Comparison of ENCODE assay signal across 23 cellular contexts in the genomic region with DNA sequence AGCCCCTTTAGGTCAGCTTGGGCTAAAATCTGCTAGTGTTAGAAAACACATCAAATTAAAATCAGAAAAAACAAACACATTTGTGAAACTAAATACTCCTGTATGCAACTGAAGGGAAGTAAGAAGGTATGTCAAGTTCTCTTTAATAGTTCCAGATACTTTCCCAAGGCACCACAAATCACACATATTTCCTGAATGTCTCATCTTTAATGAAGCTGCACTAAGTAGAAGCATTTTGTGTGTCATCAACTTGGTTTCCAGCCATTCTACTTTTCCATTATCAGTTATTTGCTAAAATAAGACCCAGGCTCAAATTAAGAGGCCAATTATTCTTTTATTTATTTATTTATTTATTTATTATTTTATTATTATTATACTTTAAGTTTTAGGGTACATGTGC. TPM values are rescaled to one million over a fixed set of nuclear protein-coding genes. Genes with fewer than 3 reads are reported as not detected.
A peak's percentile ranks its signal among the peaks of the same experiment; 100 is the strongest.
DNase-seq lines count a peak whose midpoint lies in the region; ATAC-seq and TF ChIP-seq lines count a peak whose summit lies in the region.
"Had no signal": no experiment of that assay in that cellular context is flagged by ENCODE, and none has a peak within 500 bp of the region (broad histone marks: within the 10 kb centered on the region; RNA-seq: fewer than 3 reads in every experiment).

No MANE protein-coding gene starts in this region.

- H3K27ac Mint-ChIP-seq in HFFc6 (peak overlapping the region; percentile 3; the same call in 1 of the 2 replicates), WTC11 (no peak overlapping the region)
- no peak overlapping the region for H3K27ac Mint-ChIP-seq in naive thymus-derived CD8-positive, alpha-beta T cell
- H3K27ac Mint-ChIP-seq: activated naive CD8-positive, alpha-beta T cell; CD8-positive, alpha-beta memory T cell; stimulated activated naive CD8-positive, alpha-beta T cell treated with anti-CD3 and anti-CD28 coated beads, Interleukin-15, Interleukin-2, amounts not matched to agents 100 ng/mL and 50 ng/mL, for 24 hours; type B pancreatic cell had no signal

- H3K4me3 Mint-ChIP-seq in HFFc6 (no peak overlapping the region), WTC11 (no peak overlapping the region)
- no peak overlapping the region for H3K4me3 Mint-ChIP-seq in naive thymus-derived CD8-positive, alpha-beta T cell
- H3K4me3 Mint-ChIP-seq: activated naive CD8-positive, alpha-beta T cell; CD8-positive, alpha-beta memory T cell; neural crest cell; stimulated activated naive CD8-positive, alpha-beta T cell treated with anti-CD3 and anti-CD28 coated beads, Interleukin-15, Interleukin-2, amounts not matched to agents 100 ng/mL and 50 ng/mL, for 24 hours; type B pancreatic cell had no signal

- no peaks in the 10 kb centered on the region for H3K9me3 ChIP-seq in gastrocnemius medialis
- H3K9me3 ChIP-seq: A549 had no signal

- CTCF ChIA-PET in WTC11 (lab: Charles Lee) = no interaction called here

- H3K79me2 ChIP-seq in ACC112 (ENCODE audit: control insufficient read depth, insufficient read depth, low read length, unreplicated experiment) = no peaks in the 10 kb centered on the region

- POLR2A ChIA-PET in WTC11 (lab: Charles Lee) = no interaction called here
- POLR2A ChIA-PET in naive thymus-derived CD8-positive, alpha-beta T cell (lab: Charles Lee) = no interaction called here

- DNase-seq in HFFc6 = peak; percentile 67
- no peak for DNase-seq in WTC11 (ENCODE audit: low spot score)
- DNase-seq in foreskin fibroblast = peak; percentile 19 to 41
- DNase-seq in NCI-H1436 treated with DMSO at 0.1 percent for 48 hours (lab: John Stamatoyannopoulos, UW) = no peak
- no peak for DNase-seq in gastrocnemius medialis
- DNase-seq in naive thymus-derived CD8-positive, alpha-beta T cell = no peak
- DNase-seq: activated CD4-positive, alpha-beta T cell treated with anti-CD3 and anti-CD28 coated beads, Interleukin-2, amount 50 U/mL, for 1 hour; activated T-cell treated with anti-CD3 and anti-CD28 coated beads for 4 hours; CD8-positive, alpha-beta memory T cell; DND-41; KBM-7; left cardiac atrium; midbrain; NCI-H2107 had no signal

- in situ Hi-C loops in gastrocnemius medialis (cut with MboI; ENCODE audit: low sequenced_read_pairs in 4 of 4) = no loop called here

- H3K9me3 Mint-ChIP-seq in HFFc6 = no peaks in the 10 kb centered on the region
- no peaks in the 10 kb centered on the region for H3K9me3 Mint-ChIP-seq in WTC11
- no peaks in the 10 kb centered on the region for H3K9me3 Mint-ChIP-seq in naive thymus-derived CD8-positive, alpha-beta T cell
- H3K9me3 Mint-ChIP-seq: CD8-positive, alpha-beta memory T cell; neural crest cell; stimulated activated naive CD8-positive, alpha-beta T cell treated with anti-CD3 and anti-CD28 coated beads, Interleukin-15, Interleukin-2, amounts not matched to agents 100 ng/mL and 50 ng/mL, for 24 hours; type B pancreatic cell had no signal

- peak overlapping the region; percentile 8 for H2AFZ ChIP-seq in ACC112 (ENCODE audit: low read length, unreplicated experiment)

- H3K4me1 ChIP-seq in ACC112 (ENCODE audit: control insufficient read depth, insufficient read depth, low read length, unreplicated experiment) (peaks cover 9% of the 10 kb centered on the region), gastrocnemius medialis (no peaks in the 10 kb centered on the region)
- H3K4me1 ChIP-seq: A549 had no signal

- no peaks in the 10 kb centered on the region for H3K27me3 Mint-ChIP-seq in HFFc6 (ENCODE audit: insufficient read depth)
- H3K27me3 Mint-ChIP-seq in WTC11 (ENCODE audit: low read depth) = no peaks in the 10 kb centered on the region; the same call in 1 of the 2 replicates
- H3K27me3 Mint-ChIP-seq in naive thymus-derived CD8-positive, alpha-beta T cell = peaks cover 0 to 4% (median 2%) of the 10 kb centered on the region in 5 donors
- H3K27me3 Mint-ChIP-seq: activated naive CD8-positive, alpha-beta T cell had no signal

- intact Hi-C loops in gastrocnemius medialis (cut with DNase I; ENCODE audit: low total_unique reads) = no loop called here

- H3K36me3 Mint-ChIP-seq in HFFc6 (ENCODE audit: low read depth) = no peaks in the 10 kb centered on the region
- no peaks in the 10 kb centered on the region for H3K36me3 Mint-ChIP-seq in WTC11
- H3K36me3 Mint-ChIP-seq in naive thymus-derived CD8-positive, alpha-beta T cell = no peaks in the 10 kb centered on the region
- H3K36me3 Mint-ChIP-seq: activated naive CD8-positive, alpha-beta T cell; CD8-positive, alpha-beta memory T cell; type B pancreatic cell had no signal

- ATAC-seq in WTC11 (no peak), HG02970 (IDR thresholded peaks at IDR 0.05; ENCODE audit: low FRiP score, unreplicated experiment) (no peak), gastrocnemius medialis (no peak)
- ATAC-seq in naive thymus-derived CD8-positive, alpha-beta T cell = no peak
- ATAC-seq: A549, left cardiac atrium had no signal

- no peak for TF ChIP-seq CTCF in HFFc6 (IDR thresholded peaks at IDR 0.05)
- TF ChIP-seq CTCF in WTC11 (IDR thresholded peaks at IDR 0.05) = no peak
- TF ChIP-seq CTCF in foreskin fibroblast (IDR thresholded peaks at IDR 0.05; ENCODE audit: low read depth, low read length) = no peak
- TF ChIP-seq CTCF in gastrocnemius medialis (IDR thresholded peaks at IDR 0.05 in 4 of 5, conservative IDR thresholded peaks at IDR 0.05 in 1 of 5) = no peak

- no peak overlapping the region for H3K4me3 ChIP-seq in ACC112 (ENCODE audit: low read depth, low read length)
- no peak overlapping the region for H3K4me3 ChIP-seq in foreskin fibroblast (ENCODE audit: low read depth in 1 of 2, low read length in 2 of 2)
- no peak overlapping the region for H3K4me3 ChIP-seq in gastrocnemius medialis
- H3K4me3 ChIP-seq: A549, cardiac muscle cell, SK-N-MC had no signal

- H3K36me3 ChIP-seq in ACC112 (ENCODE audit: insufficient read depth, low read length) = no peaks in the 10 kb centered on the region
- no peaks in the 10 kb centered on the region for H3K36me3 ChIP-seq in gastrocnemius medialis
- H3K36me3 ChIP-seq: cardiac muscle cell had no signal

- peaks cover 21% of the 10 kb centered on the region for H3K4me1 Mint-ChIP-seq in HFFc6 (ENCODE audit: low read depth)
- peaks cover 11% of the 10 kb centered on the region for H3K4me1 Mint-ChIP-seq in WTC11
- H3K4me1 Mint-ChIP-seq in naive thymus-derived CD8-positive, alpha-beta T cell = no peaks in the 10 kb centered on the region
- H3K4me1 Mint-ChIP-seq: CD8-positive, alpha-beta memory T cell had no signal

- H3K27ac ChIP-seq in ACC112 (ENCODE audit: low read depth, low read length) (no peak overlapping the region), gastrocnemius medialis (no peak overlapping the region)
- H3K27ac ChIP-seq: A549, cardiac muscle cell, SK-N-MC had no signal

- H3K27me3 ChIP-seq in ACC112 (ENCODE audit: insufficient read depth, low read length) = no peaks in the 10 kb centered on the region
- no peaks in the 10 kb centered on the region for H3K27me3 ChIP-seq in gastrocnemius medialis
- H3K27me3 ChIP-seq: cardiac muscle cell had no signal

- TF ChIP-seq POLR2A in gastrocnemius medialis (IDR thresholded peaks at IDR 0.05) = no peak

TF ChIP-seq in WTC11, 78 proteins besides CTCF, POLR2A, EP300 and RAD21:
- 0 out of 2 replicates have a peak, but pooled peaks have one; percentile 33 for TF ChIP-seq HMGA2 (CRISPR knock-in tag; IDR thresholded peaks at IDR 0.05)
- no peak for TF ChIP-seq AR (CRISPR knock-in tag; IDR thresholded peaks at IDR 0.05)
TF ChIP-seq in WTC11: peak in this region for 1.

RNA-seq across cellular contexts. Expression of gene CRB1, which starts 34.7 kb away (rescaled TPM):
- under 1 TPM in 1 of 6 experiments, not detected in 5; 0.07 TPM for total RNA-seq in HFFc6 (2021; fragmentation: NEBNext Ultra II Directional; extraction: Animal tissue kit (Norgen Biotek cat#: 25700))
- 0.07 to 0.11 TPM in 2 of 3 replicates, not detected in the other for total RNA-seq in WTC11 (2021)
- 1 to 10 TPM in 2 of 4 donors, under 1 TPM in 2; 0.44 to 2.5 (median 1.0) TPM for total RNA-seq in gastrocnemius medialis
- total RNA-seq in naive thymus-derived CD8-positive, alpha-beta T cell = under 1 TPM; 0.55 to 0.69 TPM
- under 1 TPM in 2 of 3 donors, not detected in 1; 0.20 to 0.42 TPM for polyA plus RNA-seq in naive thymus-derived CD8-positive, alpha-beta T cell
- polyA plus RNA-seq: A549 had no signal

Comparison
In these comparisons a context has a peak if more than half of its experiments do, and no peak if none do; other contexts are left out.
1. DNase-seq: peak in HFFc6 (single experiment) and foreskin fibroblast (2 of 2); none in WTC11 (single experiment), NCI-H1436 treated with DMSO at 0.1 percent for 48 hours (single experiment), gastrocnemius medialis (0 of 2) and naive thymus-derived CD8-positive, alpha-beta T cell (0 of 10).